ENCODE assay signal across 31 cellular contexts in genomic region chr5:164054461-164054860, GRCh38.
"Had no signal": no experiment of that assay in that cellular context is flagged by ENCODE, and none has a peak within 500 bp of the region (broad histone marks: within the 10 kb centered on the region; RNA-seq: fewer than 3 reads in every experiment).

No MANE protein-coding gene starts in this region.

- H3K4me1 ChIP-seq: adrenal gland, esophagus squamous epithelium, foreskin keratinocyte, gastroesophageal sphincter, heart right ventricle had no signal

- H3K27ac ChIP-seq: adrenal gland, brain microvascular endothelial cell, epithelial cell of prostate, esophagus squamous epithelium, foreskin keratinocyte, gastroesophageal sphincter, heart right ventricle, WERI-Rb-1 had no signal

- DNase-seq: activated B cell treated with CpG ODN at 0.5 μM for 24 hours; activated CD4-positive, alpha-beta T cell treated with anti-CD3 and anti-CD28 coated beads for 48 hours; activated CD4-positive, alpha-beta T cell treated with anti-CD3 and anti-CD28 coated beads, Interleukin-2, amount 50 U/mL, for 1 hour; activated CD4-positive, alpha-beta T cell treated with anti-CD3 and anti-CD28 coated beads, Interleukin-2, amount 50 U/mL, for 48 hours; activated CD8-positive, alpha-beta memory T cell treated with anti-CD3 and anti-CD28 coated beads, Interleukin-2, amount 10 ng/mL, durations not matched to agents 7 days and 5 days; activated CD8-positive, alpha-beta memory T cell treated with anti-CD3 and anti-CD28 coated beads, Interleukin-2, amount 50 U/mL, for 4 hours; activated CD8-positive, alpha-beta T cell treated with anti-CD3 and anti-CD28 coated beads, Interleukin-2, amount 10 ng/mL, durations not matched to agents 7 days and 5 days; activated effector memory CD4-positive, alpha-beta T cell treated with anti-CD3 and anti-CD28 coated beads, Interleukin-2, amount 50 U/mL, for 16 hours; activated naive CD4-positive, alpha-beta T cell treated with anti-CD3 and anti-CD28 coated beads for 36 hours; activated naive CD8-positive, alpha-beta T cell treated with anti-CD3 and anti-CD28 coated beads for 36 hours; activated naive CD8-positive, alpha-beta T cell treated with anti-CD3 and anti-CD28 coated beads, Interleukin-2, amount 50 U/mL, for 24 hours; activated T-cell treated with anti-CD3 and anti-CD28 coated beads, Interleukin-2, amount 50 U/mL, for 1 hour; activated T-cell treated with anti-CD3 and anti-CD28 coated beads, Interleukin-2, amount 50 U/mL, for 48 hours; adrenal gland; amygdala; aorta; brain microvascular endothelial cell; cortex of kidney; dermis blood vessel endothelial cell; effector CD4-positive, alpha-beta T cell; effector memory CD8-positive, alpha-beta T cell; esophagus squamous epithelium; foreskin keratinocyte; heart right ventricle; T-helper 1 cell; T-helper 17 cell; T1000; WERI-Rb-1 had no signal

- H3K9me3 ChIP-seq: adrenal gland, esophagus squamous epithelium, gastroesophageal sphincter, heart right ventricle had no signal

- H3K27me3 ChIP-seq: adrenal gland, brain microvascular endothelial cell, esophagus squamous epithelium, foreskin keratinocyte, gastroesophageal sphincter, heart right ventricle had no signal

- H3K4me3 ChIP-seq: adrenal gland, esophagus squamous epithelium, gastroesophageal sphincter, heart right ventricle had no signal

- ATAC-seq: activated CD4-positive, CD25-positive, alpha-beta regulatory T cell treated with anti-CD3 and anti-CD28 coated beads, Interleukin-2, amount 50 U/mL, for 24 hours; activated CD8-positive, alpha-beta memory T cell treated with anti-CD3 and anti-CD28 coated beads, Interleukin-2, amount 10 ng/mL, durations not matched to agents 7 days and 5 days; activated CD8-positive, alpha-beta T cell treated with anti-CD3 and anti-CD28 coated beads, Interleukin-2, amount 10 ng/mL, durations not matched to agents 7 days and 5 days; activated naive CD8-positive, alpha-beta T cell treated with anti-CD3 and anti-CD28 coated beads, Interleukin-2, amount 50 U/mL, for 24 hours; effector memory CD8-positive, alpha-beta T cell; foreskin keratinocyte; gastroesophageal sphincter; heart right ventricle; T-helper 17 cell had no signal

- H3K36me3 ChIP-seq: adrenal gland, brain microvascular endothelial cell, esophagus squamous epithelium, gastroesophageal sphincter, heart right ventricle, WERI-Rb-1 had no signal
